11 cellular contexts compared by ENCODE assay signal in genomic region chr22:31954535-31955326, GRCh38. TPM values are rescaled to one million over a fixed set of nuclear protein-coding genes. Genes with fewer than 3 reads are reported as not detected.
DNase-seq lines count a peak whose midpoint lies in the region; ATAC-seq and TF ChIP-seq lines count a peak whose summit lies in the region.
"Had no signal": no experiment of that assay in that cellular context is flagged by ENCODE, and none has a peak within 500 bp of the region (broad histone marks: within the 10 kb centered on the region; RNA-seq: fewer than 3 reads in every experiment).

No MANE protein-coding gene starts in this region.

- TF ChIP-seq CTCF in GM23338 (conservative IDR thresholded peaks at IDR 0.05; ENCODE audit: low read depth in 2 of 2) (no peak), astrocyte of the spinal cord (IDR thresholded peaks at IDR 0.05; ENCODE audit: low read depth, low read length) (no peak), GM13977 (IDR thresholded peaks at IDR 0.05; ENCODE audit: extremely low read depth, insufficient read depth, missing control alignments) (no peak), mesothelial cell of epicardium (IDR thresholded peaks at IDR 0.05; ENCODE audit: unreplicated experiment) (no peak)

- no peak overlapping the region for H3K4me2 ChIP-seq in GM23338

- H3K4me1 Mint-ChIP-seq in GM23338 (peaks cover 46% of the 10 kb centered on the region), mesothelial cell of epicardium (peaks cover 3% of the 10 kb centered on the region)
- peaks cover 77% of the 10 kb centered on the region for H3K4me1 Mint-ChIP-seq in activated T-cell treated with anti-CD3 and anti-CD28 coated beads, Interleukin-2, amount 50 U/mL, for 72 hours (ENCODE audit: low read depth)

- in situ Hi-C loops in astrocyte of the spinal cord (cut with HindIII; ENCODE audit: low sequenced_read_pairs): no loop called here
- in situ Hi-C loops in GM13977 (cut with MboI; ENCODE audit: low pct_unique_long_range_greater_than_20kb, low sequenced_read_pairs, unreplicated experiment): loop anchor here (10.0 kb wide), 1 partner anchor 80 kb away; no protein-coding TSS in a partner anchor

- H3K4me1 ChIP-seq in GM23338 (ENCODE audit: insufficient read depth): peaks cover 31% of the 10 kb centered on the region

- H3K9me3 Mint-ChIP-seq in GM23338 (no peaks in the 10 kb centered on the region), mesothelial cell of epicardium (no peaks in the 10 kb centered on the region)
- no peaks in the 10 kb centered on the region for H3K9me3 Mint-ChIP-seq in activated T-cell treated with anti-CD3 and anti-CD28 coated beads, Interleukin-2, amount 50 U/mL, for 72 hours
- H3K9me3 Mint-ChIP-seq: nephron progenitor cell had no signal

- no peak for DNase-seq in GM23338 (ENCODE audit: low spot score)
- peak; percentile 29 for DNase-seq in astrocyte of the spinal cord (ENCODE audit: low read depth, low spot score)
- DNase-seq in left cardiac atrium: peak; percentile 40
- no peak for DNase-seq in superior temporal gyrus (ENCODE audit: extremely low spot score)
- no peak for DNase-seq in GM13977 (ENCODE audit: low spot score)
- DNase-seq in activated T-cell treated with anti-CD3 and anti-CD28 coated beads, Interleukin-2, amount 50 U/mL, for 72 hours: no peak
- no peak for DNase-seq in mesothelial cell of epicardium (ENCODE audit: low spot score in 2 of 2, unreplicated experiment in 2 of 2)
- DNase-seq: NCI-H69; nephron progenitor cell; stimulated activated CD4-positive, alpha-beta T cell treated with anti-CD3 and anti-CD28 coated beads, Interleukin-1b, Interleukin-23, amount 100 ng/mL, for 48 hours had no signal

- H3K4me3 Mint-ChIP-seq in GM23338 (no peak overlapping the region), mesothelial cell of epicardium (no peak overlapping the region)
- peak overlapping the region in 1 of 2 donors; percentile 37 for H3K4me3 Mint-ChIP-seq in activated T-cell treated with anti-CD3 and anti-CD28 coated beads, Interleukin-2, amount 50 U/mL, for 72 hours
- H3K4me3 Mint-ChIP-seq: nephron progenitor cell had no signal

- H3K36me3 ChIP-seq in GM23338 (ENCODE audit: insufficient read depth): peaks cover 20% of the 10 kb centered on the region

- H3K27ac Mint-ChIP-seq in GM23338 (peak overlapping the region; percentile 76), mesothelial cell of epicardium (no peak overlapping the region)
- no peak overlapping the region for H3K27ac Mint-ChIP-seq in activated T-cell treated with anti-CD3 and anti-CD28 coated beads, Interleukin-2, amount 50 U/mL, for 72 hours

- H2AFZ ChIP-seq in GM23338: no peak overlapping the region

- H3K27ac ChIP-seq in GM23338 (ENCODE audit: low read depth): peak overlapping the region; percentile 77
- H3K27ac ChIP-seq in skin epidermis: peak overlapping the region in 16 of 21 experiments; percentile 1 to 86 (median 48)

- no peaks in the 10 kb centered on the region for H3K27me3 ChIP-seq in GM23338 (ENCODE audit: insufficient read depth)

- intact Hi-C loops in left cardiac atrium (cut with DNase I): loop anchor here in 1 of 2 donors (10.0 kb wide), 1 partner anchor 290 kb away; the partner anchor contains the start of gene PISD

- H3F3A ChIP-seq in GM23338 (replicated peaks; ENCODE audit: low read depth): peaks cover 10% of the 10 kb centered on the region; the same call in 1 of the 2 replicates

- no peak overlapping the region for H3K4me3 ChIP-seq in GM23338
- H3K4me3 ChIP-seq in astrocyte of the spinal cord (ENCODE audit: low read depth, low read length): no peak overlapping the region
- H3K4me3 ChIP-seq in skin epidermis: no peak overlapping the region

- peaks cover 67% of the 10 kb centered on the region for H3K79me2 ChIP-seq in GM23338 (replicated peaks; ENCODE audit: insufficient read depth)

- peaks cover 57% of the 10 kb centered on the region for H4K20me1 ChIP-seq in GM23338 (replicated peaks; ENCODE audit: insufficient read depth)

- H3K36me3 Mint-ChIP-seq in GM23338 (ENCODE audit: low read depth): peaks cover 65% of the 10 kb centered on the region
- H3K36me3 Mint-ChIP-seq in activated T-cell treated with anti-CD3 and anti-CD28 coated beads, Interleukin-2, amount 50 U/mL, for 72 hours (ENCODE audit: insufficient read depth in 2 of 2): peaks cover 14 to 22% of the 10 kb centered on the region in 2 donors
- H3K36me3 Mint-ChIP-seq in mesothelial cell of epicardium: peaks cover 24% of the 10 kb centered on the region

- ATAC-seq in GM23338 (no peak), left cardiac atrium (peak; percentile 25 to 48)
- no peak for ATAC-seq in activated T-cell treated with anti-CD3 and anti-CD28 coated beads, Interleukin-2, amount 50 U/mL, for 72 hours (replicated peaks in 1 of 2)

- H3K27me3 Mint-ChIP-seq in GM23338 (ENCODE audit: insufficient read depth, low read depth, poor library complexity) (peaks cover 3% of the 10 kb centered on the region), mesothelial cell of epicardium (ENCODE audit: low read depth) (no peaks in the 10 kb centered on the region)
- no peaks in the 10 kb centered on the region for H3K27me3 Mint-ChIP-seq in activated T-cell treated with anti-CD3 and anti-CD28 coated beads, Interleukin-2, amount 50 U/mL, for 72 hours (ENCODE audit: low read depth)

- H3K9me2 ChIP-seq in GM23338 (ENCODE audit: insufficient read depth): no peaks in the 10 kb centered on the region

TF ChIP-seq in GM23338, 12 proteins besides CTCF, POLR2A, EP300 and RAD21:
- TF ChIP-seq ZNF114 (CRISPR knock-in tag; IDR thresholded peaks at IDR 0.05): no peak

RNA-seq across cellular contexts. Expression of gene YWHAH, which starts 10.4 kb away (rescaled TPM):
- 263 and 277 TPM in 2 replicates for total RNA-seq in GM23338 (2014; rRNA removed; shearing (Covaris generic))
- 254 and 283 TPM in 2 replicates for polyA plus RNA-seq in GM23338 (2016; fragmentation: Nextera tagmentation; extraction: Ambion mirVana)
- total RNA-seq in left cardiac atrium (100 to 1,000 TPM in 1 of 2 donors, 10 to 100 TPM in 1; 68.1 to 119 TPM), mesothelial cell of epicardium (57.8 to 65.6 TPM (median 64.4 TPM) in 3 replicates)
- 10 to 100 TPM; 74.2 to 76.8 TPM for total RNA-seq in activated T-cell treated with anti-CD3 and anti-CD28 coated beads, Interleukin-2, amount 50 U/mL, for 72 hours

Comparison
In these comparisons a context has a peak if more than half of its experiments do, and no peak if none do; other contexts are left out.
1. ATAC-seq: peak in left cardiac atrium (2 of 2); none in GM23338 (single experiment) and activated T-cell treated with anti-CD3 and anti-CD28 coated beads, Interleukin-2, amount 50 U/mL, for 72 hours (0 of 2).
2. DNase-seq: peak in astrocyte of the spinal cord (single experiment) and left cardiac atrium (single experiment); none in GM23338 (single experiment), superior temporal gyrus (single experiment), GM13977 (single experiment), activated T-cell treated with anti-CD3 and anti-CD28 coated beads, Interleukin-2, amount 50 U/mL, for 72 hours (0 of 2) and mesothelial cell of epicardium (0 of 2).